ENCODE assay signal across 8 cellular contexts in the genomic region with DNA sequence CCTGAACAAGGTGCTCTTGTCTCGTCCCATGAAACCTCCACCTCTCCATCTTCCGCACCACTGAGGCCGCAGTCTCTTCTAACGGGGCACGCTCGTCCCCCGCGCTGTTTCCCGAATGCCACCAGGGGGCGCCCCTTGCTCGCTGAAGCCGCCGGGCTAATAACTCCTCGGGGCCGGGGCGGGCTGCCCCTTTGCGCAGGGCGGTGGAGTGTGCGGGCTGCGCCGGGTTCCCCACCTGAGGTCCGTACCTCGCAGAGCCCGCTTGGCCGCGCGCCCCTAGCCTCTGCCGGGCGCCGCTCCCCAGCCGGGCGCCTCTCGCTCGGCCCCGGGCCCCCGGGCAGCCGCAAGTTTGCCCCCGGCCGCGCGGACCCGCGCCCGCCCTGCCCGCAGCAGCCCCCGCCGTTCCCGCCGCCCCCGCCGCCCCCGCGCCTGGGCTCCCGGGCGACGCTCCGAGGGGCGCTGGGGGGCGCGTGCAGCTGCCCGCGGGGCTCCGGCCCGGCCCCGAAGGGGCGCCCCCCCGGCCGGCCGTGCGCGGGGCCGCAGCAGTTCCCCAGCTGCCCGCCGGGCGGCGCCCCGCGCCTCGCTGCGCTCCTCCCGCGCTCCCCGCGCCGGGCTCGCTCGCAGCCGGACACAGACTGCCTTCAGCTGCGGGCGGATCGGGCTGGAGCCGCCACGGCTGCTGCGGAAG. TPM values are rescaled to one million over a fixed set of nuclear protein-coding genes. Genes with fewer than 3 reads are reported as not detected.
DNase-seq lines count a peak whose midpoint lies in the region; ATAC-seq and TF ChIP-seq lines count a peak whose summit lies in the region.

A gene with protein sequence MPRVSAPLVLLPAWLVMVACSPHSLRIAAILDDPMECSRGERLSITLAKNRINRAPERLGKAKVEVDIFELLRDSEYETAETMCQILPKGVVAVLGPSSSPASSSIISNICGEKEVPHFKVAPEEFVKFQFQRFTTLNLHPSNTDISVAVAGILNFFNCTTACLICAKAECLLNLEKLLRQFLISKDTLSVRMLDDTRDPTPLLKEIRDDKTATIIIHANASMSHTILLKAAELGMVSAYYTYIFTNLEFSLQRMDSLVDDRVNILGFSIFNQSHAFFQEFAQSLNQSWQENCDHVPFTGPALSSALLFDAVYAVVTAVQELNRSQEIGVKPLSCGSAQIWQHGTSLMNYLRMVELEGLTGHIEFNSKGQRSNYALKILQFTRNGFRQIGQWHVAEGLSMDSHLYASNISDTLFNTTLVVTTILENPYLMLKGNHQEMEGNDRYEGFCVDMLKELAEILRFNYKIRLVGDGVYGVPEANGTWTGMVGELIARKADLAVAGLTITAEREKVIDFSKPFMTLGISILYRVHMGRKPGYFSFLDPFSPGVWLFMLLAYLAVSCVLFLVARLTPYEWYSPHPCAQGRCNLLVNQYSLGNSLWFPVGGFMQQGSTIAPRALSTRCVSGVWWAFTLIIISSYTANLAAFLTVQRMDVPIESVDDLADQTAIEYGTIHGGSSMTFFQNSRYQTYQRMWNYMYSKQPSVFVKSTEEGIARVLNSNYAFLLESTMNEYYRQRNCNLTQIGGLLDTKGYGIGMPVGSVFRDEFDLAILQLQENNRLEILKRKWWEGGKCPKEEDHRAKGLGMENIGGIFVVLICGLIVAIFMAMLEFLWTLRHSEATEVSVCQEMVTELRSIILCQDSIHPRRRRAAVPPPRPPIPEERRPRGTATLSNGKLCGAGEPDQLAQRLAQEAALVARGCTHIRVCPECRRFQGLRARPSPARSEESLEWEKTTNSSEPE (plus strand): TSS at position 633 of the 688 bp plus-strand sequence. CDS start 148,571 bp downstream, outside the sequence.

- POLR2A ChIA-PET in naive thymus-derived CD4-positive, alpha-beta T cell (lab: Charles Lee) = no interaction called here

- H3K4me1 Mint-ChIP-seq in naive thymus-derived CD4-positive, alpha-beta T cell = peaks cover 0 to 9% (median 3%) of the 10 kb centered on the region in 7 donors

- ATAC-seq in GM21367 (IDR thresholded peaks at IDR 0.05; ENCODE audit: unreplicated experiment) = peak; percentile 83
- ATAC-seq in naive thymus-derived CD4-positive, alpha-beta T cell = peak; percentile 88

- peaks cover 0 to 3% (median 0%) of the 10 kb centered on the region in 11 donors for H3K9me3 Mint-ChIP-seq in naive thymus-derived CD4-positive, alpha-beta T cell

- DNase-seq in COLO829 (ENCODE audit: low spot score) = peak; percentile 78
- peak in 66 of 76 experiments; percentile 1 to 78 (median 50) for DNase-seq in HUDEP-2 (lab: John Stamatoyannopoulos, UW; ENCODE audit: unreplicated experiment in 76 of 76)
- DNase-seq in activated T-cell treated with anti-CD3 and anti-CD28 coated beads for 4 hours = peak; percentile 67
- no peak for DNase-seq in esophagus muscularis mucosa (ENCODE audit: extremely low spot score)
- DNase-seq in naive thymus-derived CD4-positive, alpha-beta T cell = peak; percentile 36 to 84 (median 59)
- DNase-seq in stimulated activated CD8-positive, alpha-beta memory T cell treated with anti-CD3 and anti-CD28 coated beads, Interleukin-7, amount 100 ng/mL, for 4 hours (ENCODE audit: low read depth in 2 of 2) = peak; percentile 44 to 49

- TF ChIP-seq CTCF in OCI-LY3 (IDR thresholded peaks at IDR 0.05; ENCODE audit: low read depth, low read length) = peak; percentile 88
- TF ChIP-seq CTCF in esophagus muscularis mucosa (IDR thresholded peaks at IDR 0.05) = peak; percentile 86 to 89 (median 89)

- H3K27ac ChIP-seq in OCI-LY3 (ENCODE audit: low read length) = no peak within 1 kb of the TSS
- no peak within 1 kb of the TSS for H3K27ac ChIP-seq in esophagus muscularis mucosa (replicated peaks in 1 of 4)
- no peak within 1 kb of the TSS for H3K27ac ChIP-seq in naive thymus-derived CD4-positive, alpha-beta T cell (ENCODE audit: low read depth, low read length)

- H3K27ac Mint-ChIP-seq in naive thymus-derived CD4-positive, alpha-beta T cell = no peak within 1 kb of the TSS

- H4K20me1 ChIP-seq in OCI-LY3 (ENCODE audit: insufficient read depth, low read length) = no peaks in the 10 kb centered on the region

- no peaks in the 10 kb centered on the region for H3K36me3 ChIP-seq in OCI-LY3 (replicated peaks; ENCODE audit: low read depth, low read length)
- H3K36me3 ChIP-seq in esophagus muscularis mucosa = no peaks in the 10 kb centered on the region
- H3K36me3 ChIP-seq in naive thymus-derived CD4-positive, alpha-beta T cell (ENCODE audit: control insufficient read depth in 2 of 3, insufficient read depth in 3 of 3, low read length in 3 of 3) = no peaks in the 10 kb centered on the region

- WGBS in esophagus muscularis mucosa = 3% methylated on average over 21 of the region's 94 CpGs

- peak within 1 kb of the TSS in 9 of 10 donors; percentile 39 to 68 (median 64) for H3K4me3 Mint-ChIP-seq in naive thymus-derived CD4-positive, alpha-beta T cell

- no peaks in the 10 kb centered on the region for H3K79me2 ChIP-seq in OCI-LY3 (ENCODE audit: low read length)

- intact Hi-C loops in esophagus muscularis mucosa (cut with DNase I) = loop anchor here (2.0 to 5.0 kb wide), 4 partner anchors 174 to 684 kb away; no protein-coding TSS in a partner anchor
- intact Hi-C loops in naive thymus-derived CD4-positive, alpha-beta T cell (cut with micrococcal nuclease) = loop anchor here (1.0 to 5.0 kb wide), 7 partner anchors 174 to 1996 kb away; a partner anchor contains a TSS

- no peaks in the 10 kb centered on the region for H3K9me3 ChIP-seq in OCI-LY3 (ENCODE audit: insufficient read depth, low read length)
- no peaks in the 10 kb centered on the region for H3K9me3 ChIP-seq in esophagus muscularis mucosa
- no peaks in the 10 kb centered on the region for H3K9me3 ChIP-seq in naive thymus-derived CD4-positive, alpha-beta T cell (ENCODE audit: control insufficient read depth in 2 of 3, low read length in 3 of 3)

- no peak within 1 kb of the TSS for H3K9ac ChIP-seq in OCI-LY3 (ENCODE audit: low read length)

- H3K36me3 Mint-ChIP-seq in naive thymus-derived CD4-positive, alpha-beta T cell = no peaks in the 10 kb centered on the region

- H3K27me3 Mint-ChIP-seq in naive thymus-derived CD4-positive, alpha-beta T cell = peaks cover 69 to 85% (median 80%) of the 10 kb centered on the region in 5 donors

- H3K4me1 ChIP-seq in OCI-LY3 (ENCODE audit: low read length) (0 out of 2 replicates have a peak, but pooled peaks cover 2% of the 10 kb centered on the region), esophagus muscularis mucosa (peaks cover 0 to 13% (median 10%) of the 10 kb centered on the region in 4 donors)
- H3K4me1 ChIP-seq in naive thymus-derived CD4-positive, alpha-beta T cell (ENCODE audit: control insufficient read depth in 2 of 2, insufficient read depth in 2 of 2, low read length in 2 of 2) = no peaks in the 10 kb centered on the region

- TF ChIP-seq EP300 in esophagus muscularis mucosa (IDR thresholded peaks at IDR 0.05) = no peak

- H3K4me3 ChIP-seq in OCI-LY3 (ENCODE audit: low read length) = peak within 1 kb of the TSS; percentile 74
- H3K4me3 ChIP-seq in esophagus muscularis mucosa = peak within 1 kb of the TSS; percentile 52 to 73 (median 54)
- H3K4me3 ChIP-seq in naive thymus-derived CD4-positive, alpha-beta T cell (ENCODE audit: low read length) = no peak within 1 kb of the TSS

- peak within 1 kb of the TSS; percentile 54 for H3K4me2 ChIP-seq in OCI-LY3 (ENCODE audit: low read length)

- CTCF ChIA-PET in naive thymus-derived CD4-positive, alpha-beta T cell (lab: Charles Lee) = interaction anchor here (0.7 to 1.0 kb wide), 3 partner anchors 16 to 144 kb away, joined by 3 to 4 read pairs (median 3); no protein-coding TSS in a partner anchor

- no peak for TF ChIP-seq POLR2A in esophagus muscularis mucosa (IDR thresholded peaks at IDR 0.05; ENCODE audit: low read depth)

- H2AFZ ChIP-seq in OCI-LY3 (ENCODE audit: low read depth, low read length) = no peak within 1 kb of the TSS

- H3K27me3 ChIP-seq in OCI-LY3 (ENCODE audit: low read depth, low read length) (peaks cover 43% of the 10 kb centered on the region), esophagus muscularis mucosa (peaks cover 0 to 72% (median 4%) of the 10 kb centered on the region in 4 donors)
- peaks cover 0 to 7% of the 10 kb centered on the region in 2 donors for H3K27me3 ChIP-seq in naive thymus-derived CD4-positive, alpha-beta T cell (ENCODE audit: control insufficient read depth in 2 of 2, insufficient read depth in 2 of 2, low read length in 2 of 2)

RNA-seq across cellular contexts. Expression of the gene that starts here (rescaled TPM):
- under 1 TPM; 0.13 to 0.83 (median 0.43) TPM for total RNA-seq in esophagus muscularis mucosa
- 1 to 10 TPM in 1 of 5 experiments, under 1 TPM in 1, not detected in 3; 0.93 to 3.8 TPM for total RNA-seq in naive thymus-derived CD4-positive, alpha-beta T cell
- polyA plus RNA-seq in naive thymus-derived CD4-positive, alpha-beta T cell = not detected
